ENCODE assay signal across 1 cellular context in the genomic region with DNA sequence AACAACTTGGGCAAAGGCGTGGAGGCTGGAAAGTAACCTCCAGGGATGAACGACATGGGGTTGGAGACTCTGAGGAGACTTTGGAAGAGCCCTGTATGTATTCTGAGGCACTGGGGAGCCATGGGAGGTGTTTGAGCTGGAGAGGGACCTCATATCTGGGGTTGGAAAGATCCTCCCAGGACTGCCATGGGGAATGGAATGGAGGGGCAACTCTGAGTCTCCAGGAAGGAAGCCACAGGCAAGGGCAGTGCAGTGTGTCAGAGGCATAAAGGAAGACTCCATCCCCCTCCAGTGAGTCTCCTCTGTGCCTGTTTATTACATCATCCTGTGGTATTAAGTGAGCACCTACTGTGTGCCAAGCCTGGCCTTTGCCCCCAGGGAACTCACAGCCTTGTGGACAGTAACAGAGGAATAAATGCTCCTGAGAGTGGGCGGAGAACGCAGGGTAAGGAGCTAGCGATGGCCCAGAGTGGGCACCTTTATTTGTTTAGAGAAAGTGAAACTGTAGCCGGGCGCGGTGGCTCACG.
TF ChIP-seq lines count a peak whose summit lies in the region.

No MANE protein-coding gene starts in this region.

TF ChIP-seq in H1, 55 proteins besides CTCF, POLR2A, EP300 and RAD21:
- no peak for TF ChIP-seq JUND (IDR thresholded peaks at IDR 0.05; ENCODE audit: low read length)
- TF ChIP-seq KDM1A (IDR thresholded peaks at IDR 0.05; ENCODE audit: borderline replicate concordance, low read length), result peak; percentile 96
